In the genomic region with DNA sequence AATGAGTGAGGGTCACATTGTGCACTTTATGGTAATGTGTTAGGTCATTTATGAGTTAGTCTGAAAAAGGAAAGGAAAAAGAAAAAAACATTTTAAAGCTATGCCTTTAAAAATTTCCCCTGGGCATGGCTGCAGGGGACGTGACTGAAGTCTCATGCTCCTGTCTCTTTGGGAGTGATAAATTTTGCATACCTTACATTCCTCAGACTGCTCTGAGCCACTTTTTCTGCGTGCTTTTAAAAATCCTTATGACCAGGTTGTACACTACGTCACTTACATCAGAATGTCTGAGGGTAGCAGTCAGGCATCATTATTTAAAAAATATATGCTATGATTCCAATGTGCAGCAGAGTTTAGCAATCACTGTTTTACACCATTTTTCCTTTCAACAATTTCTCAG, we compare ENCODE assay signal across 19 cellular contexts.
DNase-seq lines count a peak whose midpoint lies in the region; ATAC-seq, FAIRE-seq and TF ChIP-seq lines count a peak whose summit lies in the region.
"Had no signal": no experiment of that assay in that cellular context is flagged by ENCODE, and none has a peak within 500 bp of the region (broad histone marks: within the 10 kb centered on the region; RNA-seq: fewer than 3 reads in every experiment).

No MANE protein-coding gene starts in this region.

- H3K36me3 ChIP-seq in astrocyte (ENCODE audit: insufficient read depth, low read length), result no peaks in the 10 kb centered on the region
- H3K36me3 ChIP-seq: tibial nerve had no signal

- H3K9me3 Mint-ChIP-seq in astrocyte (ENCODE audit: unreplicated experiment), result peaks cover 4% of the 10 kb centered on the region
- H3K9me3 Mint-ChIP-seq: activated CD4-positive, alpha-beta T cell treated with anti-CD3 and anti-CD28 coated beads, Interleukin-2, amount 10 ng/mL, durations not matched to agents 24 days and 14 days; activated naive CD8-positive, alpha-beta T cell treated with anti-CD3 and anti-CD28 coated beads, Interleukin-2, amount 50 U/mL, for 24 hours; activated T-cell treated with anti-CD3 and anti-CD28 coated beads, Interleukin-2, amount 50 U/mL, for 4 hours; T-cell had no signal

- no peak overlapping the region for H3K4me3 ChIP-seq in astrocyte (ENCODE audit: insufficient read depth, low read depth, low read length)
- H3K4me3 ChIP-seq: tibial nerve had no signal

- H3K4me3 Mint-ChIP-seq in astrocyte (ENCODE audit: unreplicated experiment) (no peak overlapping the region), T-helper 17 cell (no peak overlapping the region)
- H3K4me3 Mint-ChIP-seq: activated CD4-positive, alpha-beta T cell treated with anti-CD3 and anti-CD28 coated beads, Interleukin-2, amount 10 ng/mL, durations not matched to agents 24 days and 14 days; activated naive CD8-positive, alpha-beta T cell treated with anti-CD3 and anti-CD28 coated beads, Interleukin-2, amount 50 U/mL, for 24 hours; activated T-cell treated with anti-CD3 and anti-CD28 coated beads, Interleukin-2, amount 50 U/mL, for 4 hours; B cell; IgD-negative memory B cell; T-cell had no signal

- DNase-seq in AG20443 (ENCODE audit: low spot score) (peak; percentile 23), astrocyte (ENCODE audit: low read depth) (peak; percentile 85), kidney glomerular epithelial cell (lab: John Stamatoyannopoulos, UW) (peak; percentile 79), head of caudate nucleus (no peak), T-helper 17 cell (no peak)
- DNase-seq: activated CD4-positive, alpha-beta T cell treated with anti-CD3 and anti-CD28 coated beads, Interleukin-2, amount 10 ng/mL, durations not matched to agents 24 days and 14 days; activated naive CD8-positive, alpha-beta T cell treated with anti-CD3 and anti-CD28 coated beads, Interleukin-2, amount 50 U/mL, for 24 hours; activated T-cell treated with anti-CD3 and anti-CD28 coated beads, Interleukin-2, amount 50 U/mL, for 4 hours; DMS153; NCI-H1417 treated with DMSO at 0.1 percent for 48 hours; NCI-H510A; T-cell had no signal

- H3K27me3 ChIP-seq in astrocyte (ENCODE audit: insufficient read depth, low read length), result no peaks in the 10 kb centered on the region
- H3K27me3 ChIP-seq: tibial nerve had no signal

- H3K79me2 ChIP-seq in astrocyte (ENCODE audit: insufficient read depth, low read length), result no peaks in the 10 kb centered on the region

- TF ChIP-seq CTCF in astrocyte (IDR thresholded peaks at IDR 0.05; ENCODE audit: insufficient read depth, low read depth, low read length), result no peak

- no peaks in the 10 kb centered on the region for H3K36me3 Mint-ChIP-seq in astrocyte (ENCODE audit: low read depth, unreplicated experiment)
- no peaks in the 10 kb centered on the region for H3K36me3 Mint-ChIP-seq in T-helper 17 cell (ENCODE audit: low read depth)
- H3K36me3 Mint-ChIP-seq: IgD-negative memory B cell, T-cell had no signal

- TF ChIP-seq EP300 in Ishikawa (IDR thresholded peaks at IDR 0.05; ENCODE audit: borderline replicate concordance), result no peak

- no peaks in the 10 kb centered on the region for H4K20me1 ChIP-seq in astrocyte (ENCODE audit: insufficient read depth, low read length)

- no peak for ATAC-seq in HG02870 (IDR thresholded peaks at IDR 0.05; ENCODE audit: unreplicated experiment)
- ATAC-seq in HG03097 (IDR thresholded peaks at IDR 0.05; ENCODE audit: low FRiP score, unreplicated experiment), result no peak
- no peak for ATAC-seq in T-helper 17 cell
- ATAC-seq: activated naive CD8-positive, alpha-beta T cell treated with anti-CD3 and anti-CD28 coated beads, Interleukin-2, amount 50 U/mL, for 24 hours; activated T-cell treated with anti-CD3 and anti-CD28 coated beads, Interleukin-2, amount 50 U/mL, for 4 hours; T-cell had no signal

- no peak overlapping the region for H2AFZ ChIP-seq in astrocyte (ENCODE audit: low read depth, low read length)

- no peak for TF ChIP-seq RAD21 in Ishikawa (IDR thresholded peaks at IDR 0.05; ENCODE audit: low read depth)

- no peaks in the 10 kb centered on the region for H3K27me3 Mint-ChIP-seq in astrocyte (ENCODE audit: low read depth, unreplicated experiment)
- H3K27me3 Mint-ChIP-seq in T-helper 17 cell, result no peaks in the 10 kb centered on the region
- H3K27me3 Mint-ChIP-seq: activated naive CD8-positive, alpha-beta T cell treated with anti-CD3 and anti-CD28 coated beads, Interleukin-2, amount 50 U/mL, for 24 hours; B cell; progenitor cell of endocrine pancreas; T-cell had no signal

- peaks cover 19% of the 10 kb centered on the region for H3K4me1 Mint-ChIP-seq in astrocyte (ENCODE audit: low read depth, unreplicated experiment)
- H3K4me1 Mint-ChIP-seq in T-helper 17 cell, result no peaks in the 10 kb centered on the region
- H3K4me1 Mint-ChIP-seq: activated CD4-positive, alpha-beta T cell treated with anti-CD3 and anti-CD28 coated beads, Interleukin-2, amount 10 ng/mL, durations not matched to agents 24 days and 14 days; activated naive CD8-positive, alpha-beta T cell treated with anti-CD3 and anti-CD28 coated beads, Interleukin-2, amount 50 U/mL, for 24 hours; IgD-negative memory B cell; T-cell had no signal

- H3K4me2 ChIP-seq in astrocyte (ENCODE audit: low read length), result no peak overlapping the region

- no peaks in the 10 kb centered on the region for H3K9me3 ChIP-seq in astrocyte (ENCODE audit: insufficient read depth, low read depth, low read length)
- H3K9me3 ChIP-seq in T-helper 17 cell (ENCODE audit: control insufficient read depth, low read length, poor library complexity, severe bottlenecking), result no peaks in the 10 kb centered on the region
- H3K9me3 ChIP-seq: tibial nerve had no signal

- H3K4me1 ChIP-seq in astrocyte (ENCODE audit: insufficient read depth, low read length), result peaks cover 8% of the 10 kb centered on the region
- H3K4me1 ChIP-seq: tibial nerve had no signal

- H3K27ac ChIP-seq in astrocyte (ENCODE audit: low read depth, low read length), result peak overlapping the region; percentile 18
- H3K27ac ChIP-seq: tibial nerve had no signal

- FAIRE-seq in astrocyte (lab: Jason Lieb, UNC), result no peak

- H3K9ac ChIP-seq in astrocyte (ENCODE audit: low read length), result no peak overlapping the region

- peak overlapping the region; percentile 82 for H3K27ac Mint-ChIP-seq in astrocyte (ENCODE audit: unreplicated experiment)
- no peak overlapping the region for H3K27ac Mint-ChIP-seq in T-helper 17 cell
- H3K27ac Mint-ChIP-seq: activated CD4-positive, alpha-beta T cell treated with anti-CD3 and anti-CD28 coated beads, Interleukin-2, amount 10 ng/mL, durations not matched to agents 24 days and 14 days; activated naive CD8-positive, alpha-beta T cell treated with anti-CD3 and anti-CD28 coated beads, Interleukin-2, amount 50 U/mL, for 24 hours; B cell; IgD-negative memory B cell; progenitor cell of endocrine pancreas; T-cell had no signal

- intact Hi-C loops in head of caudate nucleus (cut with DNase I), result no loop called here

TF ChIP-seq in Ishikawa, 13 proteins besides CTCF, POLR2A, EP300 and RAD21:
- TF ChIP-seq TEAD4 (IDR thresholded peaks at IDR 0.05) (peak; percentile 79), YY1 (IDR thresholded peaks at IDR 0.05; ENCODE audit: low read depth) (no peak)

Comparison
In these comparisons a context has a peak if more than half of its experiments do, and no peak if none do; other contexts are left out.
1. DNase-seq: peak in AG20443 (single experiment), astrocyte (single experiment) and kidney glomerular epithelial cell (single experiment); none in head of caudate nucleus (0 of 42) and T-helper 17 cell (0 of 3).